Comparison of ENCODE assay signal across 19 cellular contexts in genomic region chr12:132623072-132623869, GRCh38. TPM values are rescaled to one million over a fixed set of nuclear protein-coding genes. Genes with fewer than 3 reads are reported as not detected.
DNase-seq lines count a peak whose midpoint lies in the region; ATAC-seq and TF ChIP-seq lines count a peak whose summit lies in the region.
"Had no signal": no experiment of that assay in that cellular context is flagged by ENCODE, and none has a peak within 500 bp of the region (broad histone marks: within the 10 kb centered on the region; RNA-seq: fewer than 3 reads in every experiment).

No MANE protein-coding gene starts in this region.

- intact Hi-C loops in vagina (cut with DNase I) (no loop called here), left colon (cut with DNase I, micrococcal nuclease) (no loop called here)

- no peak overlapping the region for H3K4me3 Mint-ChIP-seq in stimulated activated naive CD8-positive, alpha-beta T cell treated with anti-CD3 and anti-CD28 coated beads, Interleukin-15, Interleukin-2, amounts not matched to agents 100 ng/mL and 50 ng/mL, for 24 hours
- H3K4me3 Mint-ChIP-seq in stimulated activated naive B cell treated with anti-CD40 and anti-IgM and Interleukin-4, amounts not matched to agents 10 μg/mL and 1 μg/mL and 100 μg/mL, for 72 hours = no peak overlapping the region
- H3K4me3 Mint-ChIP-seq: activated T-helper 1 cell treated with anti-CD3 and anti-CD28 coated beads, Interleukin-12 subunit alpha, Interleukin-12 subunit beta, Interleukin-2, Interleukin-4 antibody, amounts not matched to agents 30 ng/mL and 10 ng/mL and 1 ng/mL, durations not matched to agents 14 hours and 24 hours and 36 hours; CD4-positive, alpha-beta T cell had no signal

- H3K9me3 ChIP-seq in mucosa of rectum (ENCODE audit: control insufficient read depth in 2 of 2, low read length in 2 of 2) (no peaks in the 10 kb centered on the region), vagina (no peaks in the 10 kb centered on the region)
- H3K9me3 ChIP-seq: SJCRH30 had no signal

- H3K36me3 ChIP-seq in mucosa of rectum (ENCODE audit: control insufficient read depth in 2 of 2, insufficient read depth in 2 of 2, low read length in 2 of 2) = peaks cover 4 to 10% of the 10 kb centered on the region in 2 donors
- H3K36me3 ChIP-seq in vagina = peaks cover 0 to 13% of the 10 kb centered on the region in 2 donors

- no peak for TF ChIP-seq POLR2A in vagina (IDR thresholded peaks at IDR 0.05)

- H3K4me3 ChIP-seq in mucosa of rectum (ENCODE audit: low read length in 2 of 2) = peak overlapping the region in 1 of 2 donors; percentile 37
- peak overlapping the region in 1 of 2 donors; percentile 30 for H3K4me3 ChIP-seq in vagina
- H3K4me3 ChIP-seq: SJCRH30 had no signal

- H3K4me1 ChIP-seq in mucosa of rectum (ENCODE audit: control insufficient read depth in 2 of 2, insufficient read depth in 2 of 2, low read length in 2 of 2) = peaks cover 2 to 7% of the 10 kb centered on the region in 2 donors
- H3K4me1 ChIP-seq in vagina = peaks cover 21% of the 10 kb centered on the region
- H3K4me1 ChIP-seq: SJCRH30 had no signal

- no peak for TF ChIP-seq CTCF in VCaP (conservative IDR thresholded peaks at IDR 0.05)
- TF ChIP-seq CTCF in vagina (IDR thresholded peaks at IDR 0.05) = no peak

- peaks cover 29% of the 10 kb centered on the region for H3K36me3 Mint-ChIP-seq in stimulated activated naive CD8-positive, alpha-beta T cell treated with anti-CD3 and anti-CD28 coated beads, Interleukin-15, Interleukin-2, amounts not matched to agents 100 ng/mL and 50 ng/mL, for 24 hours (ENCODE audit: low read depth)
- peaks cover 14 to 20% of the 10 kb centered on the region in 2 donors for H3K36me3 Mint-ChIP-seq in stimulated activated naive B cell treated with anti-CD40 and anti-IgM and Interleukin-4, amounts not matched to agents 10 μg/mL and 1 μg/mL and 100 μg/mL, for 72 hours

- no peaks in the 10 kb centered on the region for H3K4me1 Mint-ChIP-seq in stimulated activated naive CD8-positive, alpha-beta T cell treated with anti-CD3 and anti-CD28 coated beads, Interleukin-15, Interleukin-2, amounts not matched to agents 100 ng/mL and 50 ng/mL, for 24 hours (ENCODE audit: low read depth)
- H3K4me1 Mint-ChIP-seq in stimulated activated naive B cell treated with anti-CD40 and anti-IgM and Interleukin-4, amounts not matched to agents 10 μg/mL and 1 μg/mL and 100 μg/mL, for 72 hours = peaks cover 0 to under 1% of the 10 kb centered on the region in 2 donors

- no peaks in the 10 kb centered on the region for H3K9me3 Mint-ChIP-seq in stimulated activated naive CD8-positive, alpha-beta T cell treated with anti-CD3 and anti-CD28 coated beads, Interleukin-15, Interleukin-2, amounts not matched to agents 100 ng/mL and 50 ng/mL, for 24 hours
- no peaks in the 10 kb centered on the region for H3K9me3 Mint-ChIP-seq in stimulated activated naive B cell treated with anti-CD40 and anti-IgM and Interleukin-4, amounts not matched to agents 10 μg/mL and 1 μg/mL and 100 μg/mL, for 72 hours
- H3K9me3 Mint-ChIP-seq: activated T-helper 1 cell treated with anti-CD3 and anti-CD28 coated beads, Interleukin-12 subunit alpha, Interleukin-12 subunit beta, Interleukin-2, Interleukin-4 antibody, amounts not matched to agents 30 ng/mL and 10 ng/mL and 1 ng/mL, durations not matched to agents 14 hours and 24 hours and 36 hours; CD4-positive, alpha-beta T cell had no signal

- peaks cover under 1% of the 10 kb centered on the region for H3K27me3 Mint-ChIP-seq in stimulated activated naive CD8-positive, alpha-beta T cell treated with anti-CD3 and anti-CD28 coated beads, Interleukin-15, Interleukin-2, amounts not matched to agents 100 ng/mL and 50 ng/mL, for 24 hours
- H3K27me3 Mint-ChIP-seq in stimulated activated naive B cell treated with anti-CD40 and anti-IgM and Interleukin-4, amounts not matched to agents 10 μg/mL and 1 μg/mL and 100 μg/mL, for 72 hours = peaks cover under 1 to 1% of the 10 kb centered on the region in 2 donors

- no peak for DNase-seq in stimulated activated naive CD8-positive, alpha-beta T cell treated with anti-CD3 and anti-CD28 coated beads, Interleukin-15, Interleukin-2, amounts not matched to agents 100 U/mL and 50 U/mL, for 24 hours
- DNase-seq in vagina (ENCODE audit: extremely low spot score in 2 of 2) = no peak
- DNase-seq in left colon = no peak
- no peak for DNase-seq in SKM-1 treated with dmso at 0.1 percent for 144 hours (lab: John Stamatoyannopoulos, UW; ENCODE audit: unreplicated experiment)
- no peak for DNase-seq in stimulated activated naive B cell treated with anti-CD40 and anti-IgM and Interleukin-4, amounts not matched to agents 10 μg/mL and 1 μg/mL and 100 μg/mL, for 72 hours
- DNase-seq: activated CD4-positive, alpha-beta T cell treated with anti-CD3 and anti-CD28 coated beads for 48 hours; CD4-positive, alpha-beta T cell; central memory CD4-positive, alpha-beta T cell; erythroblast; NCI-H1417 treated with DMSO at 0.1 percent for 48 hours; NCI-H748 treated with DMSO at 0.1 percent for 48 hours had no signal

- no peak for ATAC-seq in stimulated activated naive CD8-positive, alpha-beta T cell treated with anti-CD3 and anti-CD28 coated beads, Interleukin-15, Interleukin-2, amounts not matched to agents 100 U/mL and 50 U/mL, for 24 hours
- ATAC-seq in left colon = no peak
- no peak for ATAC-seq in stimulated activated naive B cell treated with anti-CD40 and anti-IgM and Interleukin-4, amounts not matched to agents 10 μg/mL and 1 μg/mL and 100 μg/mL, for 72 hours (replicated peaks)

- H3K27ac Mint-ChIP-seq in stimulated activated naive CD8-positive, alpha-beta T cell treated with anti-CD3 and anti-CD28 coated beads, Interleukin-15, Interleukin-2, amounts not matched to agents 100 ng/mL and 50 ng/mL, for 24 hours = peak overlapping the region; percentile 41
- no peak overlapping the region for H3K27ac Mint-ChIP-seq in stimulated activated naive B cell treated with anti-CD40 and anti-IgM and Interleukin-4, amounts not matched to agents 10 μg/mL and 1 μg/mL and 100 μg/mL, for 72 hours
- H3K27ac Mint-ChIP-seq: CD4-positive, alpha-beta T cell had no signal

- no peak overlapping the region for H3K9ac ChIP-seq in mucosa of rectum (ENCODE audit: low read depth in 1 of 2, low read length in 2 of 2)

- H3K27me3 ChIP-seq in mucosa of rectum (ENCODE audit: control insufficient read depth in 2 of 2, insufficient read depth in 2 of 2, low read length in 2 of 2) (peaks cover 0 to 4% of the 10 kb centered on the region in 2 donors), vagina (no peaks in the 10 kb centered on the region)
- H3K27me3 ChIP-seq: SJCRH30 had no signal

- peak overlapping the region; percentile 80 for H3K27ac ChIP-seq in VCaP
- H3K27ac ChIP-seq in mucosa of rectum (ENCODE audit: low read depth in 2 of 2, low read length in 2 of 2) = peak overlapping the region; percentile 9 to 32
- peak overlapping the region; percentile 50 for H3K27ac ChIP-seq in vagina
- H3K27ac ChIP-seq: SJCRH30 had no signal

RNA-seq across cellular contexts. Expression of gene P2RX2, which starts 4.7 kb away (rescaled TPM):
- not detected for total RNA-seq in vagina
- under 1 TPM; 0.34 to 0.45 TPM for total RNA-seq in left colon
- total RNA-seq: activated T-helper 1 cell treated with anti-CD3 and anti-CD28 coated beads, Interleukin-12 subunit alpha, Interleukin-12 subunit beta, Interleukin-2, Interleukin-4 antibody, amounts not matched to agents 30 ng/mL and 10 ng/mL and 1 ng/mL, durations not matched to agents 14 hours and 24 hours and 36 hours; CD4-positive, alpha-beta T cell; renal cortical epithelial cell; SJCRH30; subcutaneous adipose tissue had no signal

RNA-seq across cellular contexts. Expression of gene LRCOL1, which starts 12.9 kb away (rescaled TPM):
- total RNA-seq in vagina (not detected), left colon (not detected)
- total RNA-seq: activated T-helper 1 cell treated with anti-CD3 and anti-CD28 coated beads, Interleukin-12 subunit alpha, Interleukin-12 subunit beta, Interleukin-2, Interleukin-4 antibody, amounts not matched to agents 30 ng/mL and 10 ng/mL and 1 ng/mL, durations not matched to agents 14 hours and 24 hours and 36 hours; CD4-positive, alpha-beta T cell; mononuclear cell; SJCRH30 had no signal

Comparison
In these comparisons a context has a peak if more than half of its experiments do, and no peak if none do; other contexts are left out.
1. H3K27ac ChIP-seq: peak in every context shown above with its lines; median percentile 80 in VCaP; 50 in vagina; 20 in mucosa of rectum.